28 cellular contexts compared by ENCODE assay signal in the genomic region with DNA sequence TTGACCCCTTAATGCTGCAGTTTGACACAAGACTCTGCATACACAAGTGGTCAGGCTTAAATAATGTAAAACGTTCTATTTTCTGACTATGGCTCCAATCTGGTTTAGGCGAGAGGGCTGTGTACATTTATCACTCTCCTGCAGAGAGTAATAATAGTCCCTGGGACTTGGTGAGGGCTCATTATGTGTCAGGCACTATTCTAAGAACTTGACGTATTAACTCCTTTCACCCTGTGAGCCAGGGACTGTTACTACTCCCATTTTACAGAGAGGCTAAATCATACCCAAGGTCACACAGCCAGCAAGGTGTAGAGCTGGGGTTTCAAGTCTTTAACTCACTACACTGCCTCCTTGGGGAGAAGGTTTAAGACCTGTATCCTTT.
DNase-seq lines count a peak whose midpoint lies in the region; ATAC-seq and TF ChIP-seq lines count a peak whose summit lies in the region.
"Had no signal": no experiment of that assay in that cellular context is flagged by ENCODE, and none has a peak within 500 bp of the region (broad histone marks: within the 10 kb centered on the region; RNA-seq: fewer than 3 reads in every experiment).

No MANE protein-coding gene starts in this region.

- H3K27me3 ChIP-seq in stomach smooth muscle (ENCODE audit: control insufficient read depth in 1 of 2, insufficient read depth in 2 of 2, low read length in 2 of 2) (no peaks in the 10 kb centered on the region), foreskin keratinocyte (peaks cover 56% of the 10 kb centered on the region)
- H3K27me3 ChIP-seq: BLaER1, left lung, MG63 had no signal

- no peaks in the 10 kb centered on the region for H3K36me3 ChIP-seq in stomach smooth muscle (ENCODE audit: control insufficient read depth in 2 of 2, insufficient read depth in 2 of 2, low read length in 2 of 2)
- H3K36me3 ChIP-seq: BLaER1, HAP-1, left lung, MG63 had no signal

- no peaks in the 10 kb centered on the region for H3K36me3 Mint-ChIP-seq in brain
- no peaks in the 10 kb centered on the region for H3K36me3 Mint-ChIP-seq in nephron progenitor cell (ENCODE audit: low read depth)
- H3K36me3 Mint-ChIP-seq: activated naive CD8-positive, alpha-beta T cell treated with anti-CD3 and anti-CD28 coated beads for 36 hours; natural killer cell had no signal

- no peak for DNase-seq in nephron progenitor cell
- DNase-seq in foreskin keratinocyte: no peak
- DNase-seq in OCI-M2 (lab: John Stamatoyannopoulos, UW; ENCODE audit: unreplicated experiment): no peak
- no peak for DNase-seq in activated CD8-positive, alpha-beta memory T cell treated with anti-CD3 and anti-CD28 coated beads for 24 hours
- no peak for DNase-seq in activated CD4-positive, CD25-positive, alpha-beta regulatory T cell treated with anti-CD3 and anti-CD28 coated beads, Interleukin-2, amount 50 U/mL, for 72 hours
- DNase-seq: activated CD4-positive, alpha-beta T cell treated with anti-CD3 and anti-CD28 coated beads for 1 hour; activated CD8-positive, alpha-beta T cell treated with anti-CD3 and anti-CD28 coated beads, Interleukin-2, amount 10 ng/mL, durations not matched to agents 7 days and 5 days; activated effector memory CD4-positive, alpha-beta T cell treated with Interleukin-2 at 50 U/mL for 16 hours; activated naive CD8-positive, alpha-beta T cell treated with anti-CD3 and anti-CD28 coated beads for 36 hours; activated T-cell treated with anti-CD3 and anti-CD28 coated beads for 4 hours; DMS153; KG1; left lung; MG63; midbrain; natural killer cell; NCI-H345; RPMI8226; stimulated activated CD8-positive, alpha-beta memory T cell treated with anti-CD3 and anti-CD28 coated beads, Interleukin-4, amount 100 ng/mL, for 48 hours; T-helper 17 cell had no signal

- H3K9me3 Mint-ChIP-seq in brain (no peaks in the 10 kb centered on the region), nephron progenitor cell (no peaks in the 10 kb centered on the region)
- H3K9me3 Mint-ChIP-seq: activated naive CD8-positive, alpha-beta T cell treated with anti-CD3 and anti-CD28 coated beads for 36 hours; central memory CD8-positive, alpha-beta T cell; natural killer cell had no signal

- no peaks in the 10 kb centered on the region for H3K9me3 ChIP-seq in stomach smooth muscle (ENCODE audit: control insufficient read depth in 2 of 2, low read length in 2 of 2)
- H3K9me3 ChIP-seq: BLaER1, HAP-1, left lung, MG63 had no signal

- H3K27ac ChIP-seq in stomach smooth muscle (ENCODE audit: low read length) (peak overlapping the region; percentile 84), foreskin keratinocyte (no peak overlapping the region)
- H3K27ac ChIP-seq: BLaER1, left lung, parathyroid adenoma, SK-N-MC had no signal

- H3K27ac Mint-ChIP-seq in brain (peak overlapping the region in 3 of 5 experiments; percentile 87 to 89 (median 87)), nephron progenitor cell (peak overlapping the region; percentile 96)
- H3K27ac Mint-ChIP-seq: activated CD8-positive, alpha-beta T cell treated with anti-CD3 and anti-CD28 coated beads, Interleukin-2, amount 10 ng/mL, durations not matched to agents 7 days and 5 days; activated naive CD8-positive, alpha-beta T cell treated with anti-CD3 and anti-CD28 coated beads for 36 hours; natural killer cell; T-helper 17 cell had no signal

- H3K9ac ChIP-seq in stomach smooth muscle (ENCODE audit: low read length in 2 of 2): peak overlapping the region in 1 of 2 donors; percentile 58
- H3K9ac ChIP-seq: BLaER1, parathyroid adenoma had no signal

- H3K4me1 ChIP-seq in stomach smooth muscle (ENCODE audit: control insufficient read depth, insufficient read depth, low read length): peaks cover 74% of the 10 kb centered on the region
- no peaks in the 10 kb centered on the region for H3K4me1 ChIP-seq in foreskin keratinocyte
- H3K4me1 ChIP-seq: HAP-1 had no signal

- H3K4me1 Mint-ChIP-seq in brain: peaks cover 81% of the 10 kb centered on the region
- peaks cover 95% of the 10 kb centered on the region for H3K4me1 Mint-ChIP-seq in nephron progenitor cell

- peak; percentile 44 for ATAC-seq in HG03442 (IDR thresholded peaks at IDR 0.05; ENCODE audit: unreplicated experiment)
- no peak for ATAC-seq in foreskin keratinocyte
- ATAC-seq: activated CD8-positive, alpha-beta T cell treated with anti-CD3 and anti-CD28 coated beads, Interleukin-2, amount 10 ng/mL, durations not matched to agents 7 days and 5 days; left lung; natural killer cell; T-helper 17 cell had no signal

- H3K27me3 Mint-ChIP-seq in brain (peaks cover 4% of the 10 kb centered on the region), nephron progenitor cell (ENCODE audit: low read depth, poor library complexity) (peaks cover 17% of the 10 kb centered on the region)
- H3K27me3 Mint-ChIP-seq: activated naive CD8-positive, alpha-beta T cell treated with anti-CD3 and anti-CD28 coated beads for 36 hours; central memory CD8-positive, alpha-beta T cell; T-helper 17 cell had no signal

- no peak for TF ChIP-seq CTCF in brain (conservative IDR thresholded peaks at IDR 0.05)
- no peak for TF ChIP-seq CTCF in nephron progenitor cell (IDR thresholded peaks at IDR 0.05)
- no peak for TF ChIP-seq CTCF in foreskin keratinocyte (conservative IDR thresholded peaks at IDR 0.05)

- peak overlapping the region in 1 of 2 donors; percentile 0 for H3K4me3 ChIP-seq in stomach smooth muscle (ENCODE audit: low read length in 2 of 2)
- H3K4me3 ChIP-seq: BLaER1, HAP-1, left lung, MG63, SK-N-MC had no signal

- peak overlapping the region in 1 of 5 experiments; percentile 46 for H3K4me3 Mint-ChIP-seq in brain
- H3K4me3 Mint-ChIP-seq in nephron progenitor cell: no peak overlapping the region
- H3K4me3 Mint-ChIP-seq: activated CD8-positive, alpha-beta T cell treated with anti-CD3 and anti-CD28 coated beads, Interleukin-2, amount 10 ng/mL, durations not matched to agents 7 days and 5 days; activated naive CD8-positive, alpha-beta T cell treated with anti-CD3 and anti-CD28 coated beads for 36 hours; central memory CD8-positive, alpha-beta T cell; natural killer cell; T-helper 17 cell had no signal
